In the genomic region with DNA sequence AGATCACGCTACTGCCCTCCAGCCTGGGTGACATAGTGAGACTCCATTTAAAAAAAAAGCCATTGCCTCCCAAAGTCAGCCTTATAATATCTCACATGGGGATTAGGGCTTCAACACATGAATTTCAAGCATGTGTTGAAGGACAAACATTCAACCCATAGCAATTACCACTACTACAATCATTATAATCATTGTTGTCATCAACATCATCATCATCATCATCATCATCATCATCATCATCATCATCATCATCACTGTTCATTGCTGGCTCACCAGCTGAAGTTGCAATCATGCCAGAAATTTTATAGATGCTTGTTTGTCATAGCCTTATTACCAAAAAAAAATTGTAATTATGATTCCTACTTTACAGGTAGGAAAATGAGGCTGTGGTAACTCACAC, we compare ENCODE assay signal across 26 cellular contexts.
"Had no signal": no experiment of that assay in that cellular context is flagged by ENCODE, and none has a peak within 500 bp of the region (broad histone marks: within the 10 kb centered on the region; RNA-seq: fewer than 3 reads in every experiment).

No MANE protein-coding gene starts in this region.

- H3K36me3 ChIP-seq: stomach, suprapubic skin, thoracic aorta, thyroid gland, tibial artery, tibial nerve, transverse colon, upper lobe of left lung, upper lobe of right lung, uterus, vagina had no signal

- FAIRE-seq: urothelium cell line had no signal

- H3K27me3 ChIP-seq: stomach, suprapubic skin, testis, thyroid gland, tibial artery, tibial nerve, transverse colon, upper lobe of left lung, upper lobe of right lung, uterus, vagina had no signal

- H3K27ac ChIP-seq: stomach, suprapubic skin, testis, thoracic aorta, thyroid gland, tibial artery, tibial nerve, transverse colon, upper lobe of left lung, upper lobe of right lung, uterus, vagina had no signal

- H3K4me3 ChIP-seq: stomach, suprapubic skin, testis, thoracic aorta, thyroid gland, tibial artery, tibial nerve, transverse colon, upper lobe of left lung, upper lobe of right lung, uterus, vagina had no signal

- DNase-seq: stimulated activated CD4-positive, alpha-beta T cell treated with anti-CD3 and anti-CD28 coated beads, Interleukin-2, amount 100 ng/mL, for 48 hours; stimulated activated CD4-positive, alpha-beta T cell treated with anti-CD3 and anti-CD28 coated beads, Interleukin-4, amount 100 ng/mL, for 1 hour; stimulated activated CD4-positive, alpha-beta T cell treated with anti-CD3 and anti-CD28 coated beads, Interleukin-4, amount 100 ng/mL, for 24 hours; stimulated activated CD4-positive, alpha-beta T cell treated with anti-CD3 and anti-CD28 coated beads, Interleukin-4, amount 100 ng/mL, for 4 hours; stimulated activated CD8-positive, alpha-beta memory T cell treated with anti-CD3 and anti-CD28 coated beads, Interleukin-4, amount 100 ng/mL, for 48 hours; stimulated activated naive B cell treated with anti-CD40 and anti-IgM and Interleukin-4, amounts not matched to agents 10 μg/mL and 1 μg/mL and 100 μg/mL, for 72 hours; stimulated activated naive CD4-positive, alpha-beta T cell; stimulated activated naive CD4-positive, alpha-beta T cell treated with Interleukin-2 at 50 U/mL for 16 hours; stimulated activated naive CD8-positive, alpha-beta T cell treated with anti-CD3 and anti-CD28 coated beads, Interleukin-15, amount 100 ng/mL, for 72 hours; stimulated activated naive CD8-positive, alpha-beta T cell treated with anti-CD3 and anti-CD28 coated beads, Interleukin-15, Interleukin-2, amounts not matched to agents 100 U/mL and 50 U/mL, for 24 hours; stomach; substantia nigra; testis; thyroid gland; tibial artery; transverse colon; upper lobe of left lung; upper lobe of right lung; uterus had no signal

- H3K4me1 ChIP-seq: stomach, suprapubic skin, testis, thyroid gland, tibial artery, tibial nerve, transverse colon, upper lobe of left lung, upper lobe of right lung, uterus, vagina had no signal

- H3K9me3 ChIP-seq: stomach, suprapubic skin, testis, thoracic aorta, thyroid gland, tibial artery, tibial nerve, transverse colon, upper lobe of left lung, upper lobe of right lung, uterus, vagina had no signal

- ATAC-seq: stimulated activated effector memory CD8-positive, alpha-beta T cell treated with anti-CD3 and anti-CD28 coated beads, Interleukin-12 subunit alpha, Interleukin-12 subunit beta, amount 100 ng/mL, for 72 hours; stimulated activated memory B cell treated with anti-CD40 and anti-IgM and Interleukin-4, amounts not matched to agents 10 μg/mL and 1 μg/mL and 100 μg/mL, for 72 hours; stimulated activated naive B cell treated with anti-CD40 and anti-IgM and Interleukin-4, amounts not matched to agents 10 μg/mL and 1 μg/mL and 100 μg/mL, for 72 hours; stimulated activated naive CD8-positive, alpha-beta T cell treated with anti-CD3 and anti-CD28 coated beads, Interleukin-15, amount 100 ng/mL, for 72 hours; stimulated activated naive CD8-positive, alpha-beta T cell treated with anti-CD3 and anti-CD28 coated beads, Interleukin-15, Interleukin-2, amounts not matched to agents 100 U/mL and 50 U/mL, for 24 hours; upper lobe of right lung had no signal
